9 cellular contexts compared by ENCODE assay signal in genomic region chr11:58788355-58789023, GRCh38. TPM values are rescaled to one million over a fixed set of nuclear protein-coding genes. Genes with fewer than 3 reads are reported as not detected.
DNase-seq lines count a peak whose midpoint lies in the region; ATAC-seq and TF ChIP-seq lines count a peak whose summit lies in the region.
"Had no signal": no experiment of that assay in that cellular context is flagged by ENCODE, and none has a peak within 500 bp of the region (broad histone marks: within the 10 kb centered on the region; RNA-seq: fewer than 3 reads in every experiment).

No MANE protein-coding gene starts in this region.

- no peaks in the 10 kb centered on the region for H3K36me3 ChIP-seq in sigmoid colon

- TF ChIP-seq CTCF in Calu3 (IDR thresholded peaks at IDR 0.05; ENCODE audit: unreplicated experiment): peak; percentile 70
- peak; percentile 91 for TF ChIP-seq CTCF in epithelial cell of esophagus (IDR thresholded peaks at IDR 0.05; ENCODE audit: insufficient read depth, low read depth, low read length, missing control alignments)
- TF ChIP-seq CTCF in sigmoid colon (IDR thresholded peaks at IDR 0.05): peak in 2 of 4 experiments; percentile 12 to 24

- H3K4me1 ChIP-seq in sigmoid colon: no peaks in the 10 kb centered on the region

- no peak for TF ChIP-seq EP300 in sigmoid colon (IDR thresholded peaks at IDR 0.05)

- peak; percentile 80 for ATAC-seq in GM19328 (IDR thresholded peaks at IDR 0.05; ENCODE audit: unreplicated experiment)
- peak; percentile 94 for ATAC-seq in HG03159 (IDR thresholded peaks at IDR 0.05; ENCODE audit: unreplicated experiment)
- peak; percentile 66 to 70 for ATAC-seq in natural killer cell treated with Interleukin-12 subunit alpha and Interleukin-12 subunit beta and Interleukin-15 and Interleukin-18, amount 100 ng/mL, for 72 hours

- H3K36me3 Mint-ChIP-seq in Calu3 (ENCODE audit: insufficient read depth, unreplicated experiment): no peaks in the 10 kb centered on the region
- no peaks in the 10 kb centered on the region for H3K36me3 Mint-ChIP-seq in natural killer cell treated with Interleukin-12 subunit alpha and Interleukin-12 subunit beta and Interleukin-15 and Interleukin-18, amount 100 ng/mL, for 72 hours

- H3K27ac ChIP-seq in sigmoid colon: no peak overlapping the region

- TF ChIP-seq POLR2A in sigmoid colon (IDR thresholded peaks at IDR 0.05): no peak

- intact Hi-C loops in Calu3 (cut with micrococcal nuclease; ENCODE audit: unreplicated experiment): loop anchor here (1.0 to 2.0 kb wide), 4 partner anchors 112 to 211 kb away; no protein-coding TSS in a partner anchor
- intact Hi-C loops in sigmoid colon (cut with DNase I): no loop called here

- peak; percentile 59 for DNase-seq in Calu3
- DNase-seq in NCI-H2196 treated with DMSO at 0.1 percent for 48 hours (lab: John Stamatoyannopoulos, UW; ENCODE audit: unreplicated experiment): peak; percentile 47
- peak; percentile 15 for DNase-seq in activated CD4-positive, alpha-beta T cell treated with anti-CD3 and anti-CD28 coated beads for 1 hour
- peak; percentile 93 for DNase-seq in epithelial cell of esophagus (ENCODE audit: low read depth)
- DNase-seq in natural killer cell treated with Interleukin-12 subunit alpha and Interleukin-12 subunit beta and Interleukin-15 and Interleukin-18, amount 100 ng/mL, for 72 hours (ENCODE audit: low spot score): no peak
- no peak for DNase-seq in sigmoid colon

- no peaks in the 10 kb centered on the region for H3K27me3 ChIP-seq in sigmoid colon

- CTCF ChIA-PET in Calu3 (lab: Charles Lee): interaction anchor here (0.6 to 1.6 kb wide), 5 partner anchors 112 to 220 kb away, joined by 3 to 5 read pairs (median 4); no protein-coding TSS in a partner anchor

- H3K27me3 Mint-ChIP-seq in Calu3 (ENCODE audit: unreplicated experiment): no peaks in the 10 kb centered on the region
- H3K27me3 Mint-ChIP-seq in natural killer cell treated with Interleukin-12 subunit alpha and Interleukin-12 subunit beta and Interleukin-15 and Interleukin-18, amount 100 ng/mL, for 72 hours: peaks cover 0 to 5% of the 10 kb centered on the region in 2 donors

- no TSS peak for BruUV-seq in Calu3 (replicated peaks; lab: Mats Ljungman, UMichigan)

- no peaks in the 10 kb centered on the region for H3K4me1 Mint-ChIP-seq in Calu3 (ENCODE audit: low read depth, unreplicated experiment)
- H3K4me1 Mint-ChIP-seq in natural killer cell treated with Interleukin-12 subunit alpha and Interleukin-12 subunit beta and Interleukin-15 and Interleukin-18, amount 100 ng/mL, for 72 hours (ENCODE audit: low read depth in 2 of 2): no peaks in the 10 kb centered on the region

- WGBS in sigmoid colon, 2 donors: 47 to 55% methylated on average over 4 of the region's 4 CpGs

- H3K9me3 ChIP-seq in sigmoid colon: no peaks in the 10 kb centered on the region

- H3K4me3 ChIP-seq in epithelial cell of esophagus (ENCODE audit: low read length) (no peak overlapping the region), sigmoid colon (no peak overlapping the region)

- H3K4me3 Mint-ChIP-seq in Calu3 (ENCODE audit: low read depth, unreplicated experiment): no peak overlapping the region
- H3K4me3 Mint-ChIP-seq in natural killer cell treated with Interleukin-12 subunit alpha and Interleukin-12 subunit beta and Interleukin-15 and Interleukin-18, amount 100 ng/mL, for 72 hours: no peak overlapping the region

- H3K9me3 Mint-ChIP-seq in Calu3 (ENCODE audit: low read depth, unreplicated experiment): no peaks in the 10 kb centered on the region
- no peaks in the 10 kb centered on the region for H3K9me3 Mint-ChIP-seq in natural killer cell treated with Interleukin-12 subunit alpha and Interleukin-12 subunit beta and Interleukin-15 and Interleukin-18, amount 100 ng/mL, for 72 hours

- no peak overlapping the region for H3K27ac Mint-ChIP-seq in Calu3 (ENCODE audit: unreplicated experiment)
- no peak overlapping the region for H3K27ac Mint-ChIP-seq in natural killer cell treated with Interleukin-12 subunit alpha and Interleukin-12 subunit beta and Interleukin-15 and Interleukin-18, amount 100 ng/mL, for 72 hours

RNA-seq across cellular contexts. Expression of gene GLYATL2, which starts 56.0 kb away (rescaled TPM):
- total RNA-seq in Calu3 (2022): 0.91 and 1.3 TPM in 2 replicates
- total RNA-seq in natural killer cell treated with Interleukin-12 subunit alpha and Interleukin-12 subunit beta and Interleukin-15 and Interleukin-18, amount 100 ng/mL, for 72 hours: not detected
- not detected for total RNA-seq in sigmoid colon
- under 1 TPM in 1 of 3 donors, not detected in 2; 0.06 TPM for polyA plus RNA-seq in sigmoid colon
- total RNA-seq: activated CD8-positive, alpha-beta memory T cell treated with anti-CD3 and anti-CD28 coated beads for 36 hours had no signal

RNA-seq across cellular contexts. Expression of gene GLYAT, which starts 56.7 kb away (rescaled TPM):
- total RNA-seq in Calu3 (2022): not detected in 2 replicates
- not detected for total RNA-seq in natural killer cell treated with Interleukin-12 subunit alpha and Interleukin-12 subunit beta and Interleukin-15 and Interleukin-18, amount 100 ng/mL, for 72 hours
- total RNA-seq in sigmoid colon: not detected
- polyA plus RNA-seq in sigmoid colon: under 1 TPM in 1 of 3 donors, not detected in 2; 0.16 TPM
- total RNA-seq: activated CD8-positive, alpha-beta memory T cell treated with anti-CD3 and anti-CD28 coated beads for 36 hours had no signal

Comparison
In these comparisons a context has a peak if more than half of its experiments do, and no peak if none do; other contexts are left out.
1. DNase-seq: peak in Calu3 (single experiment), NCI-H2196 treated with DMSO at 0.1 percent for 48 hours (single experiment), activated CD4-positive, alpha-beta T cell treated with anti-CD3 and anti-CD28 coated beads for 1 hour (single experiment) and epithelial cell of esophagus (single experiment); none in natural killer cell treated with Interleukin-12 subunit alpha and Interleukin-12 subunit beta and Interleukin-15 and Interleukin-18, amount 100 ng/mL, for 72 hours (single experiment) and sigmoid colon (single experiment).
2. Peak in every context shown above with its lines, with median percentiles within 50 percentile points of each other: ATAC-seq.